Comparison of ENCODE assay signal across 8 cellular contexts in the genomic region with DNA sequence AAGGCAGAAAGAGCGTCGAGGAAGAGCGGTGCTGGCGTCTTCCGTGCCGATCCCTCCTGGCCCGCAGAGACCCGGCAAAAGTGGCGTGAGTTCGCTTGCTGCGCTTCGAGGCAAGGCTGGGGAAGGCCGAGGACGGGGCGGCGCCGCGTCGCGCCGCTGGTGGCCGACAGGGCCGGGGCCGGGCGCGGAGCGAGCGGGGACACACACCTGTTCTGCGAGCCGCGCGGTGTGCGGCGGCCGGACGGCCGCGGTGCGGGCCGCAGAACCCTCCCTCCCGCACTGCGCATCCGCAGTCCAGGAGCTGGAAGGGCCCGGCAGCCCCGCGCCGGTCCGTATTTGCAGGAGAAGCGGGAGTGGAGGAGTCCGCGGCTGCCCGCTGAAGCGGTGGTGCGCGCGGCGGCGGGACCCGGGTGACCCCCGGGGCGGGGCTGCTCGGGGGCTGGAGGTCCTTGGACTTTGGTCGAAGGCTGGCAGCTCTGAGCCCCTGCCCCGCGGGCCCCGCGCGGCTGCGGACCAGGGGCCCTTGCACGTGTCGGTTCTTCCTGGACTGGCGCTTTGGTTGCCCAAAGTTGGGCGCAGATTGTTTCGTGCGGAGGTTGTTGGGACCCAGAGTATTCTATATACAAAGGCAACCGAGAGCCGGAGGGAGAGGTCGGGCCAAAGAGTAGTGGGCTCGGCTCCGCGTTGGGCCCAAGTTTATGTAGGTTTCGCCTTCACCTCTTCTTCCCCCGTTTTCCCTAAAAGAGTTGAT. TPM values are rescaled to one million over a fixed set of nuclear protein-coding genes. Genes with fewer than 3 reads are reported as not detected.
DNase-seq lines count a peak whose midpoint lies in the region; ATAC-seq, FAIRE-seq and TF ChIP-seq lines count a peak whose summit lies in the region.

No MANE protein-coding gene starts in this region.

- H3K79me2 ChIP-seq in H1 (ENCODE audit: control insufficient read depth in 1 of 2, insufficient read depth in 2 of 2, low read length in 2 of 2), result peaks cover 0 to 32% of the 10 kb centered on the region in 2 experiments; a peak in 2 of 4 replicates

- POLR2A ChIA-PET in H1 (lab: Charles Lee; ENCODE audit: partially characterized antibody), result interaction anchor here (0.5 to 2.3 kb wide), 8 partner anchors 9 to 224 kb away, joined by 3 to 8 read pairs (median 4); no protein-coding TSS in a partner anchor

- TF ChIP-seq CTCF in H1 (IDR thresholded peaks at IDR 0.05; ENCODE audit: control extremely low read depth in 1 of 3, insufficient read depth in 1 of 3, low read depth in 1 of 3, low read length in 3 of 3), result no peak

- H3K4me1 ChIP-seq in NT2/D1 (ENCODE audit: insufficient read depth, insufficient read length), result no peaks in the 10 kb centered on the region
- H3K4me1 ChIP-seq in H1 (replicated peaks in 1 of 4; ENCODE audit: control insufficient read depth in 3 of 4, insufficient read depth in 4 of 4, low read length in 3 of 4), result peaks cover 0 to 6% (median 5%) of the 10 kb centered on the region in 4 experiments; a peak in 4 of 7 replicates
- peaks cover 42% of the 10 kb centered on the region for H3K4me1 ChIP-seq in neuron (ENCODE audit: insufficient read depth, low read length)

- CTCF ChIA-PET in H1 (lab: Charles Lee; ENCODE audit: partially characterized antibody), result interaction anchor here (1.0 to 1.6 kb wide), 8 partner anchors 11 to 133 kb away, joined by 3 to 6 read pairs (median 4); no protein-coding TSS in a partner anchor

- H3K56ac ChIP-seq in H1 (replicated peaks; ENCODE audit: insufficient read length, low read depth, low read length), result no peak overlapping the region

- peaks cover 36% of the 10 kb centered on the region for H3K23me2 ChIP-seq in H1 (ENCODE audit: low read depth, low read length)

- TF ChIP-seq RAD21 in H1 (IDR thresholded peaks at IDR 0.05 in 1 of 2, conservative IDR thresholded peaks at IDR 0.05 in 1 of 2; ENCODE audit: low read depth in 2 of 2, low read length in 2 of 2), result no peak

- no peak for FAIRE-seq in H1 (lab: Jason Lieb, UNC)

- no peak overlapping the region for H3K14ac ChIP-seq in H1 (ENCODE audit: insufficient read length)

- no peak for TF ChIP-seq EP300 in H1 (IDR thresholded peaks at IDR 0.05; ENCODE audit: borderline replicate concordance in 1 of 2, low read depth in 2 of 2, low read length in 2 of 2)

- no peak overlapping the region for H2BK12ac ChIP-seq in H1 (ENCODE audit: low read depth, low read length)

- no peak overlapping the region for H2AK5ac ChIP-seq in H1 (ENCODE audit: low read depth, low read length)

- no peak overlapping the region for H2BK15ac ChIP-seq in H1 (ENCODE audit: low read length)

- H4K8ac ChIP-seq in H1 (ENCODE audit: extremely low read depth, insufficient read depth, low read length), result peak overlapping the region; percentile 11

- no peak for TF ChIP-seq POLR2A in H1 (IDR thresholded peaks at IDR 0.05; ENCODE audit: control extremely low read depth in 1 of 2, low read depth in 2 of 2, low read length in 2 of 2)

- no peak overlapping the region for H2BK5ac ChIP-seq in H1 (ENCODE audit: low read depth, low read length)

- H3K36me3 ChIP-seq in NT2/D1 (ENCODE audit: insufficient read depth, insufficient read length, low read length), result no peaks in the 10 kb centered on the region
- H3K36me3 ChIP-seq in H1 (ENCODE audit: control insufficient read depth in 2 of 4, insufficient read depth in 4 of 4, low read length in 3 of 4), result peaks cover 0 to 8% (median 3%) of the 10 kb centered on the region in 4 experiments; a peak in 2 of 8 replicates
- H3K36me3 ChIP-seq in neuron (ENCODE audit: insufficient read depth, low read length), result peaks cover 12% of the 10 kb centered on the region

- DNase-seq in ELF-1 (ENCODE audit: low read depth, low spot score) (peak; percentile 47), NT2/D1 (ENCODE audit: low read depth, low spot score) (no peak), H1 (ENCODE audit: low read depth in 1 of 2, low spot score in 2 of 2) (peak in 1 of 2 experiments; percentile 77), EL (no peak), globus pallidus (ENCODE audit: low spot score) (no peak)

- ATAC-seq in GM19324 (IDR thresholded peaks at IDR 0.05; ENCODE audit: low FRiP score, unreplicated experiment), result no peak
- ATAC-seq in GM18907 (IDR thresholded peaks at IDR 0.05; ENCODE audit: unreplicated experiment), result no peak

- H3K4me3 ChIP-seq in NT2/D1 (ENCODE audit: insufficient read length, low read depth) (peak overlapping the region; percentile 38), H1 (ENCODE audit: extremely low read depth in 1 of 4, insufficient read depth in 2 of 4, low read depth in 3 of 4, low read length in 4 of 4) (peak overlapping the region; percentile 66 to 96 (median 78)), neuron (ENCODE audit: low read length) (peak overlapping the region; percentile 82)

- no peak overlapping the region for H2BK20ac ChIP-seq in H1 (ENCODE audit: low read length)

- H3K18ac ChIP-seq in H1 (ENCODE audit: extremely low read depth, low read length), result 0 out of 2 replicates have a peak overlapping the region, but pooled peaks have one; percentile 93

- H3K27me3 ChIP-seq in NT2/D1 (ENCODE audit: insufficient read depth, insufficient read length), result peaks cover 76% of the 10 kb centered on the region
- peaks cover 8 to 47% (median 33%) of the 10 kb centered on the region in 4 experiments; a peak in 6 of 7 replicates for H3K27me3 ChIP-seq in H1 (replicated peaks in 1 of 4; ENCODE audit: control insufficient read depth in 3 of 4, extremely low read depth in 1 of 4, insufficient read depth in 3 of 4, low read length in 3 of 4)
- H3K27me3 ChIP-seq in neuron (ENCODE audit: insufficient read depth, low read length), result no peaks in the 10 kb centered on the region

- H4K91ac ChIP-seq in H1 (replicated peaks; ENCODE audit: insufficient read length, low read length), result no peak overlapping the region

- no peak overlapping the region for H2BK120ac ChIP-seq in H1 (replicated peaks; ENCODE audit: low read depth, low read length)

- H3K23ac ChIP-seq in H1 (ENCODE audit: insufficient read length), result no peak overlapping the region

- peaks cover 10 to 22% of the 10 kb centered on the region in 2 experiments for H4K20me1 ChIP-seq in H1 (replicated peaks in 1 of 2; ENCODE audit: control insufficient read depth in 1 of 2, insufficient read depth in 2 of 2, low read length in 2 of 2)

- H3K79me1 ChIP-seq in H1 (ENCODE audit: low read depth, low read length), result peaks cover 2% of the 10 kb centered on the region; the same call in 1 of the 2 replicates

- H3K27ac ChIP-seq in H1 (ENCODE audit: low read depth, low read length), result no peak overlapping the region

- H2AFZ ChIP-seq in H1 (ENCODE audit: low read length) (no peak overlapping the region), neuron (ENCODE audit: low read depth, low read length) (peak overlapping the region; percentile 19)

- 2% methylated on average over 57 of the region's 83 CpGs; no CpG with 5 or more reads in 1 of the 2 experiments for WGBS in H1 (ENCODE audit: extremely low coverage in 1 of 2, insufficient coverage in 1 of 2, insufficient read length in 1 of 2, insufficient replicate concordance in 2 of 2, low coverage in 1 of 2, low lambda C conversion rate in 2 of 2, missing lambda C conversion rate in 1 of 2), 2 experiments

- peak overlapping the region; percentile 76 for H3K9ac ChIP-seq in NT2/D1 (ENCODE audit: insufficient read length, low read depth)
- H3K9ac ChIP-seq in H1 (replicated peaks in 1 of 4; ENCODE audit: extremely low read depth in 1 of 4, low read depth in 3 of 4, low read length in 3 of 4), result peak overlapping the region in 2 of 4 experiments; percentile 15 to 23; a peak in 3 of 7 replicates

- H3K4ac ChIP-seq in H1 (replicated peaks; ENCODE audit: insufficient read length, low read depth, low read length), result no peak overlapping the region

- H3K9me3 ChIP-seq in NT2/D1 (ENCODE audit: insufficient read depth, low read length), result no peaks in the 10 kb centered on the region
- H3K9me3 ChIP-seq in H1 (ENCODE audit: insufficient read depth in 2 of 2, low read depth in 1 of 2, low read length in 1 of 2), result no peaks in the 10 kb centered on the region
- H3K9me3 ChIP-seq in neuron (ENCODE audit: low read length), result no peaks in the 10 kb centered on the region

- no peak overlapping the region for H4K5ac ChIP-seq in H1 (ENCODE audit: insufficient read length, low read depth, low read length)

- H3K4me2 ChIP-seq in H1 (ENCODE audit: insufficient read depth in 1 of 2, low read depth in 2 of 2, low read length in 2 of 2), result peak overlapping the region; percentile 78 to 96

TF ChIP-seq in H1, 55 proteins besides CTCF, POLR2A, EP300 and RAD21 (continues in another document):
- TF ChIP-seq ASH2L (IDR thresholded peaks at IDR 0.05; ENCODE audit: low read length) (peak; percentile 20), CEBPB (IDR thresholded peaks at IDR 0.05; ENCODE audit: low read depth, low read length) (no peak), TEAD4 (IDR thresholded peaks at IDR 0.05; ENCODE audit: low read depth, low read length) (no peak), CHD1 (IDR thresholded peaks at IDR 0.05; ENCODE audit: low read depth, low read length) (peak; percentile 52; the same call in 1 of the 2 replicates)
- TF ChIP-seq, protein P1, sequence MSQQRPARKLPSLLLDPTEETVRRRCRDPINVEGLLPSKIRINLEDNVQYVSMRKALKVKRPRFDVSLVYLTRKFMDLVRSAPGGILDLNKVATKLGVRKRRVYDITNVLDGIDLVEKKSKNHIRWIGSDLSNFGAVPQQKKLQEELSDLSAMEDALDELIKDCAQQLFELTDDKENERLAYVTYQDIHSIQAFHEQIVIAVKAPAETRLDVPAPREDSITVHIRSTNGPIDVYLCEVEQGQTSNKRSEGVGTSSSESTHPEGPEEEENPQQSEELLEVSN (IDR thresholded peaks at IDR 0.05), result peak; percentile 75

RNA-seq across cellular contexts. Expression of a gene that starts 2.5 kb away (rescaled TPM):
- total RNA-seq in H1 (2021; fragmentation: NEBNext Ultra II Directional; extraction: Animal tissue kit (Norgen Biotek cat#: 25700)), result 123 and 127 TPM in 2 replicates
- polyA plus RNA-seq in H1 (2011; rRNA removed), result 160 and 165 TPM in 2 replicates
- polyA plus RNA-seq in H1 (2011; cell fraction: cytosol; rRNA removed), result 144 TPM
- 173 TPM for polyA plus RNA-seq in H1 (2011; cell fraction: nucleus; rRNA removed)
- polyA plus RNA-seq in H1 (2012, experiment 1 of 2), result 101 to 164 TPM (median 152 TPM) in 4 replicates
- 105 TPM for polyA plus RNA-seq in H1 (2012, experiment 2 of 2)
- 93.4 TPM for polyA plus RNA-seq in H1 (2013, experiment 1 of 2)
- 89.5 TPM for polyA plus RNA-seq in H1 (2013, experiment 2 of 2)
- polyA minus RNA-seq in H1 (2011; rRNA and poly(A)+ RNA removed), result 86.4 and 97.4 TPM in 2 replicates
- 44.8 TPM for polyA minus RNA-seq in H1 (2011; cell fraction: cytosol; rRNA and poly(A)+ RNA removed)
- polyA minus RNA-seq in H1 (2011; cell fraction: nucleus; rRNA and poly(A)+ RNA removed), result 86.8 TPM

RNA-seq across cellular contexts. Expression of a gene that starts 52.5 kb away (rescaled TPM):
- 81.1 and 85.7 TPM in 2 replicates for total RNA-seq in H1 (2021; fragmentation: NEBNext Ultra II Directional; extraction: Animal tissue kit (Norgen Biotek cat#: 25700))
- polyA plus RNA-seq in H1 (2011; rRNA removed), result 199 and 221 TPM in 2 replicates
- polyA plus RNA-seq in H1 (2011; cell fraction: cytosol; rRNA removed), result 121 TPM
- 108 TPM for polyA plus RNA-seq in H1 (2011; cell fraction: nucleus; rRNA removed)
- 68.3 to 112 TPM (median 99.9 TPM) in 4 replicates for polyA plus RNA-seq in H1 (2012, experiment 1 of 2)
- 126 TPM for polyA plus RNA-seq in H1 (2012, experiment 2 of 2)
- polyA plus RNA-seq in H1 (2013, experiment 1 of 2), result 54.4 TPM
- polyA plus RNA-seq in H1 (2013, experiment 2 of 2), result 55.8 TPM
- polyA minus RNA-seq in H1 (2011; rRNA and poly(A)+ RNA removed), result 69.3 and 79.6 TPM in 2 replicates
- polyA minus RNA-seq in H1 (2011; cell fraction: cytosol; rRNA and poly(A)+ RNA removed), result 70.6 TPM
- polyA minus RNA-seq in H1 (2011; cell fraction: nucleus; rRNA and poly(A)+ RNA removed), result 49.2 TPM
